In the genomic region with DNA sequence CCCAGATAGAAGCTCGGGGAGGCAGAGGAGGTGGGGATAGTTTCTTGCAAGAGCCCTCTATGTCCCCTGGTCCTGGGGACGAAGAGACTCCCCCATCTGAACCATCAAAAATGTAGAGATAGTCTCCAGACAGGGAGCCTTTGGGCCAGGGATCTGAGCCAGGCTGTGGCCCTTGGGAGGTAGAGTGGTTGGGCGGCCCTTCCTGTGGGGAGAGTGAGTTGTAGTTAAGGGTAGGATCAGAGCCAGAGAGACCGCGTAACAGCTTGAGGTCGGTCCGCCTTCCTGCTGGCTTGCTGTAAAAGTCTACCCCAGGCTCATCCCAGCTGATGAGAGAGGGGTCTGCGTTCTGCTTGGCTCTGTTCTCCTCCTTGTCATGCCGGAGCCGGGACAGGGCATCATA, we compare ENCODE assay signal across 20 cellular contexts.
"Had no signal": no experiment of that assay in that cellular context is flagged by ENCODE, and none has a peak within 500 bp of the region (broad histone marks: within the 10 kb centered on the region; RNA-seq: fewer than 3 reads in every experiment).

No MANE protein-coding gene starts in this region.

- H3K4me3 Mint-ChIP-seq: central memory CD8-positive, alpha-beta T cell; endodermal cell; naive thymus-derived CD4-positive, alpha-beta T cell; T-cell had no signal

- H3K27ac Mint-ChIP-seq: endodermal cell had no signal

- H3K9me3 Mint-ChIP-seq: central memory CD8-positive, alpha-beta T cell; T-cell had no signal

- DNase-seq: activated CD4-positive, alpha-beta T cell treated with anti-CD3 and anti-CD28 coated beads, Interleukin-2, amount 50 U/mL, for 4 hours; activated effector memory CD4-positive, alpha-beta T cell treated with Interleukin-2 at 50 U/mL for 16 hours; activated naive CD4-positive, alpha-beta T cell treated with anti-CD3 and anti-CD28 coated beads, Interleukin-2, amount 50 U/mL, for 16 hours; activated T-cell treated with anti-CD3 and anti-CD28 coated beads, Interleukin-2, amount 50 U/mL, for 1 hour; dermis blood vessel endothelial cell; endodermal cell; erythroblast; mammary epithelial cell; naive thymus-derived CD4-positive, alpha-beta T cell; pancreas; SK-N-SH; stimulated activated CD4-positive, alpha-beta T cell treated with anti-CD3 and anti-CD28 coated beads, Interleukin-2, amount 100 ng/mL, for 48 hours; stimulated activated naive CD4-positive, alpha-beta T cell treated with Interleukin-2 at 50 U/mL for 16 hours; T-cell; T1000; testis had no signal

- H3K27ac ChIP-seq: pancreas, testis had no signal

- H3K9ac ChIP-seq: SK-N-SH had no signal

- H3K9me3 ChIP-seq: gastroesophageal sphincter, pancreas, SK-N-SH, testis had no signal

- ATAC-seq: activated CD4-positive, CD25-positive, alpha-beta regulatory T cell treated with anti-CD3 and anti-CD28 coated beads, Interleukin-2, amount 50 U/mL, for 24 hours; gastroesophageal sphincter; left lobe of liver; naive thymus-derived CD4-positive, alpha-beta T cell; pancreas; T-cell had no signal

- H3K4me3 ChIP-seq: gastroesophageal sphincter, pancreas, testis had no signal

- H3K4me1 ChIP-seq: pancreas had no signal

- H3K27me3 Mint-ChIP-seq: central memory CD8-positive, alpha-beta T cell; naive thymus-derived CD4-positive, alpha-beta T cell; T-cell had no signal

- H3K27me3 ChIP-seq: gastroesophageal sphincter, pancreas, testis had no signal

- H3K4me2 ChIP-seq: SK-N-SH had no signal

- H3K9me2 ChIP-seq: SK-N-SH had no signal
